Comparison of ENCODE assay signal across 10 cellular contexts in the genomic region with DNA sequence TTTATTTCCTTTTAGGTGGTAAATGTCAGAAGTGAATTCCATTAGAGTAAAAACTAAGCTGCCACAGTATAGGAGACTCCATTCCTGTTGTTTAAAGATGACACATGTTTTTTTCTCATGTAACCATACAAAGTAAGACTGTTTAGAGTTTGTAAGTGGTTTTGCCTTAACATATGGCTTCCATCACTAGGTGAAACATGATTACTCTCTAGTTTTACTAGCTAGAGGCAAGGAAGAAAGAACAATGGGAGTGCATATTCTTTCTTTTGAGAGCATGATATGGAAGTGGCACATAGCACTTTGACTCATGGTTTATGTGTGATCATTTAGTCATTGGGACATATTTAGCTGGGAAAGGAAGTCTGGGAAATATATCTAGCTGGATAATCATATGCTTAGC. TPM values are rescaled to one million over a fixed set of nuclear protein-coding genes. Genes with fewer than 3 reads are reported as not detected.
A peak's percentile ranks its signal among the peaks of the same experiment; 100 is the strongest.
DNase-seq lines count a peak whose midpoint lies in the region; TF ChIP-seq lines count a peak whose summit lies in the region.
"Had no signal": no experiment of that assay in that cellular context is flagged by ENCODE, and none has a peak within 500 bp of the region (broad histone marks: within the 10 kb centered on the region; RNA-seq: fewer than 3 reads in every experiment).

No MANE protein-coding gene starts in this region.

- H3K9me3 ChIP-seq in SU-DHL-6 (ENCODE audit: insufficient read depth, low read length) = no peaks in the 10 kb centered on the region
- H3K9me3 ChIP-seq in sigmoid colon = no peaks in the 10 kb centered on the region

- TF ChIP-seq CTCF in SU-DHL-6 (IDR thresholded peaks at IDR 0.05; ENCODE audit: insufficient read depth, low read length, poor library complexity, severe bottlenecking) (no peak), fibroblast of pulmonary artery (IDR thresholded peaks at IDR 0.05; ENCODE audit: low read length, missing control alignments) (no peak), sigmoid colon (IDR thresholded peaks at IDR 0.05) (no peak)

- no peak overlapping the region for H2AFZ ChIP-seq in SU-DHL-6 (ENCODE audit: low read depth, low read length, severe bottlenecking)

- no peaks in the 10 kb centered on the region for H4K20me1 ChIP-seq in SU-DHL-6 (ENCODE audit: low read depth, low read length)

- intact Hi-C loops in sigmoid colon (cut with DNase I) = no loop called here

- no peaks in the 10 kb centered on the region for H3K27me3 ChIP-seq in SU-DHL-6 (ENCODE audit: low read length)
- H3K27me3 ChIP-seq in sigmoid colon = no peaks in the 10 kb centered on the region

- no peak overlapping the region for H3K9ac ChIP-seq in SU-DHL-6 (ENCODE audit: low read length)

- no peak for TF ChIP-seq EP300 in sigmoid colon (IDR thresholded peaks at IDR 0.05)

- H3K27ac ChIP-seq in SU-DHL-6 (ENCODE audit: low read depth, low read length) (peak overlapping the region; percentile 32; the same call in 1 of the 2 replicates), sigmoid colon (peak overlapping the region in 3 of 4 donors; percentile 33 to 54 (median 47))
- H3K27ac ChIP-seq: 22Rv1 had no signal

- peak overlapping the region; percentile 47 for H3K4me2 ChIP-seq in SU-DHL-6 (ENCODE audit: low read depth, low read length, poor library complexity, severe bottlenecking)

- H3K4me1 ChIP-seq in sigmoid colon = peaks cover 0 to 55% (median 29%) of the 10 kb centered on the region in 4 donors

- DNase-seq in DMS 273 (lab: John Stamatoyannopoulos, UW; ENCODE audit: unreplicated experiment) (peak; percentile 38), DMS 273 treated with DMSO at 0.1 percent for 48 hours (lab: John Stamatoyannopoulos, UW) (no peak), fibroblast of pulmonary artery (ENCODE audit: low read depth) (peak; percentile 87), sigmoid colon (no peak), NOMO-1 treated with DMSO at 0.1 percent for 48 hours (lab: John Stamatoyannopoulos, UW; ENCODE audit: unreplicated experiment) (no peak), cortex of kidney (lab: John Stamatoyannopoulos, UW) (no peak), NAMALWA (ENCODE audit: low spot score) (no peak)
- DNase-seq: right cardiac atrium had no signal

- no peak overlapping the region for H3K4me3 ChIP-seq in SU-DHL-6 (ENCODE audit: insufficient read depth, low read length, poor library complexity, severe bottlenecking)
- H3K4me3 ChIP-seq in fibroblast of pulmonary artery (replicated peaks; ENCODE audit: low read depth, low read length) = no peak overlapping the region
- no peak overlapping the region for H3K4me3 ChIP-seq in sigmoid colon

- H3F3A ChIP-seq in SU-DHL-6 (ENCODE audit: insufficient read depth) = peaks cover 3% of the 10 kb centered on the region; the same call in 1 of the 2 replicates

- no peaks in the 10 kb centered on the region for H3K9me2 ChIP-seq in SU-DHL-6 (replicated peaks; ENCODE audit: insufficient read depth, low read length)

- H3K79me2 ChIP-seq in SU-DHL-6 (ENCODE audit: insufficient read depth, low read length) = peaks cover 97% of the 10 kb centered on the region

- TF ChIP-seq POLR2A in sigmoid colon (IDR thresholded peaks at IDR 0.05) = no peak

- H3K36me3 ChIP-seq in SU-DHL-6 (ENCODE audit: low read length) (peaks cover 11% of the 10 kb centered on the region; the same call in 1 of the 2 replicates), sigmoid colon (no peaks in the 10 kb centered on the region)

RNA-seq across cellular contexts. Expression of gene ATF7IP, which starts 7.7 kb away (rescaled TPM):
- total RNA-seq in sigmoid colon = 10 to 100 TPM; 27.7 to 58.4 (median 44.6) TPM
- 10 to 100 TPM in 1 of 3 donors, 1 to 10 TPM in 2; 3.0 to 17.0 (median 3.6) TPM for polyA plus RNA-seq in sigmoid colon

Comparison
In these comparisons a context has a peak if more than half of its experiments do, and no peak if none do; other contexts are left out.
1. DNase-seq: peak in DMS 273 (single experiment) and fibroblast of pulmonary artery (single experiment); none in DMS 273 treated with DMSO at 0.1 percent for 48 hours (single experiment), sigmoid colon (single experiment), NOMO-1 treated with DMSO at 0.1 percent for 48 hours (single experiment), cortex of kidney (single experiment) and NAMALWA (single experiment).